Comparison of ENCODE assay signal across 8 cellular contexts in genomic region chr6:100664274-100665040, GRCh38.
DNase-seq lines count a peak whose midpoint lies in the region; ATAC-seq, FAIRE-seq and TF ChIP-seq lines count a peak whose summit lies in the region.

No MANE protein-coding gene starts in this region.

- H3K4me2 ChIP-seq in GM12878 (ENCODE audit: control insufficient read depth, insufficient read depth) (peak overlapping the region; percentile 35; the same call in 1 of the 2 replicates), HepG2 (ENCODE audit: low read depth, low read length) (no peak overlapping the region)

- H3K9me3 ChIP-seq in GM12878 (replicated peaks; ENCODE audit: control insufficient read depth, insufficient read depth, low read length) (no peaks in the 10 kb centered on the region), HepG2 (ENCODE audit: low read length) (no peaks in the 10 kb centered on the region)

- FAIRE-seq in A204.1 (lab: Jason Lieb, UNC) (peak; percentile 97), GM12878 (lab: Jason Lieb, UNC) (no peak), HepG2 (lab: Jason Lieb, UNC) (no peak)

- intact Hi-C loops in GM12878 (cut with micrococcal nuclease; ENCODE audit: unreplicated experiment) (loop anchor here (5.0 to 10.0 kb wide), 2 partner anchors 560 to 797 kb away; no protein-coding TSS in a partner anchor), HepG2 (cut with micrococcal nuclease; ENCODE audit: unreplicated experiment) (no loop called here)

- SMC1A ChIA-PET in GM12878 (lab: Charles Lee; ENCODE audit: uncharacterized antibody, unreplicated experiment), result interaction anchor here (0.7 to 2.9 kb wide), 29 partner anchors 8 to 563 kb away, joined by 3 to 21 read pairs (median 4); no protein-coding TSS in a partner anchor

- H3K36me3 ChIP-seq in GM12878 (ENCODE audit: control insufficient read depth in 2 of 2, insufficient read depth in 2 of 2, low read length in 1 of 2) (peaks cover 0 to 11% of the 10 kb centered on the region in 2 experiments; a peak in 3 of 4 replicates), HepG2 (replicated peaks in 1 of 2; ENCODE audit: control insufficient read depth in 1 of 2, insufficient read depth in 2 of 2, low read length in 2 of 2) (no peaks in the 10 kb centered on the region)

- peaks cover 11% of the 10 kb centered on the region for H3K4me1 ChIP-seq in GM12878 (ENCODE audit: control insufficient read depth, insufficient read depth, low read length)
- H3K4me1 ChIP-seq in HepG2 (ENCODE audit: insufficient read depth, low read length), result no peaks in the 10 kb centered on the region

- H4K20me1 ChIP-seq in GM12878 (ENCODE audit: control insufficient read depth, insufficient read depth) (no peaks in the 10 kb centered on the region), HepG2 (ENCODE audit: insufficient read depth, low read length) (no peaks in the 10 kb centered on the region)

- DNase-seq in GM12865 (ENCODE audit: low read depth), result peak; percentile 28
- DNase-seq in NCI-H146 treated with DMSO at 0.1 percent for 48 hours (lab: John Stamatoyannopoulos, UW; ENCODE audit: unreplicated experiment), result peak; percentile 18
- no peak for DNase-seq in GM12878 (ENCODE audit: low read depth, low spot score)
- no peak for DNase-seq in HepG2 (ENCODE audit: low spot score)
- DNase-seq in stimulated activated CD4-positive, alpha-beta T cell treated with anti-CD3 and anti-CD28 coated beads, Interleukin-12 subunit alpha, Interleukin-12 subunit beta, amount 100 ng/mL, for 4 hours, result no peak
- DNase-seq in activated CD4-positive, alpha-beta T cell treated with anti-CD3 and anti-CD28 coated beads for 1 hour, result no peak

- no peak for TF ChIP-seq POLR2A in GM12878 (IDR thresholded peaks at IDR 0.05; ENCODE audit: low read depth, low read length)
- TF ChIP-seq POLR2A in HepG2 (IDR thresholded peaks at IDR 0.05; ENCODE audit: insufficient read depth in 1 of 2, low read depth in 2 of 2, low read length in 2 of 2), result no peak

- H3K4me3 ChIP-seq in GM12865 (ENCODE audit: low read depth, low read length) (no peak overlapping the region), GM12878 (no peak overlapping the region), HepG2 (replicated peaks in 1 of 3; ENCODE audit: insufficient read depth in 1 of 3, low read depth in 2 of 3, low read length in 3 of 3) (no peak overlapping the region)

- H3K27me3 ChIP-seq in GM12878 (replicated peaks in 1 of 2; ENCODE audit: control insufficient read depth in 2 of 2, insufficient read depth in 2 of 2, low read length in 1 of 2) (no peaks in the 10 kb centered on the region), HepG2 (ENCODE audit: control insufficient read depth in 1 of 2, insufficient read depth in 2 of 2, low read length in 2 of 2) (no peaks in the 10 kb centered on the region)

- peak; percentile 46 for TF ChIP-seq CTCF in GM12865 (IDR thresholded peaks at IDR 0.05; ENCODE audit: insufficient read depth, low read depth, low read length, missing control alignments)
- TF ChIP-seq CTCF in GM12878 (IDR thresholded peaks at IDR 0.05 in 2 of 3, conservative IDR thresholded peaks at IDR 0.05 in 1 of 3; ENCODE audit: control insufficient read depth in 2 of 3, extremely low read depth in 1 of 3, insufficient read depth in 1 of 3, low read depth in 3 of 3, low read length in 3 of 3), result peak; percentile 48 to 62 (median 50); a peak in 5 of 6 replicates
- TF ChIP-seq CTCF in HepG2 (CRISPR knock-in tag; IDR thresholded peaks at IDR 0.05), result peak; percentile 32; the same call in 1 of the 2 replicates

- TF ChIP-seq EP300 in GM12878 (IDR thresholded peaks at IDR 0.05; ENCODE audit: borderline replicate concordance in 1 of 2, control insufficient read depth in 1 of 2, low read depth in 2 of 2, low read length in 2 of 2) (no peak), HepG2 (IDR thresholded peaks at IDR 0.05; ENCODE audit: low read depth in 2 of 2, low read length in 2 of 2) (no peak), HepG2 (CRISPR knock-in tag; IDR thresholded peaks at IDR 0.05; ENCODE audit: borderline replicate concordance) (no peak)

- ATAC-seq in HG02588 (IDR thresholded peaks at IDR 0.05; ENCODE audit: unreplicated experiment) (peak; percentile 28), GM12878 (peak; percentile 65), HepG2 (no peak)

- H3K79me2 ChIP-seq in GM12878 (ENCODE audit: control insufficient read depth, insufficient read depth, low read length), result no peaks in the 10 kb centered on the region
- no peaks in the 10 kb centered on the region for H3K79me2 ChIP-seq in HepG2 (ENCODE audit: insufficient read depth, low read length)

- H3K27ac ChIP-seq in GM12878 (ENCODE audit: control insufficient read depth, insufficient read depth), result peak overlapping the region; percentile 26; the same call in 1 of the 2 replicates
- H3K27ac ChIP-seq in HepG2 (ENCODE audit: extremely low read length, insufficient read depth, low read length), result no peak overlapping the region

- H3K9ac ChIP-seq in GM12878 (ENCODE audit: control insufficient read depth, insufficient read depth, low read length) (no peak overlapping the region), HepG2 (ENCODE audit: insufficient read depth, low read depth, low read length) (no peak overlapping the region)

- no TSS peak for BruUV-seq in GM12878 (replicated peaks; lab: Mats Ljungman, UMichigan)
- BruUV-seq in HepG2 (replicated peaks; lab: Mats Ljungman, UMichigan), result no TSS peak

- H2AFZ ChIP-seq in GM12878 (ENCODE audit: control insufficient read depth, low read depth, low read length) (no peak overlapping the region), HepG2 (ENCODE audit: low read length) (no peak overlapping the region)

- CTCF ChIA-PET in GM12878 (lab: Yijun Ruan, JAX), result interaction anchor here (0.6 to 3.4 kb wide), 43 partner anchors 9 to 1285 kb away, joined by 3 to 21 read pairs (median 5); partner anchors contain the start of gene ASCC3
- CTCF ChIA-PET in HepG2 (lab: Yijun Ruan, JAX; ENCODE audit: low intra/inter-chr PET ratio, low total read pairs), result no interaction called here

- in situ Hi-C loops in GM12878 (cut with MboI) (loop anchor here (10.0 kb wide), 1 partner anchor 550 kb away; no protein-coding TSS in a partner anchor), HepG2 (cut with HindIII; ENCODE audit: extremely low pct_ligation_motif_present, low pct_unique_long_range_greater_than_20kb) (loop anchor here (10.0 kb wide), 1 partner anchor 550 kb away; no protein-coding TSS in a partner anchor)

- peak; percentile 48 for TF ChIP-seq RAD21 in GM12878 (IDR thresholded peaks at IDR 0.05; ENCODE audit: insufficient read depth, low read depth, low read length)
- TF ChIP-seq RAD21 in HepG2 (CRISPR knock-in tag; IDR thresholded peaks at IDR 0.05), result no peak

- RAD21 ChIA-PET in GM12878 (lab: Charles Lee; ENCODE audit: unreplicated experiment), result interaction anchor here (0.6 to 2.6 kb wide), 13 partner anchors 13 to 662 kb away, joined by 3 to 15 read pairs (median 4); no protein-coding TSS in a partner anchor

- POLR2A ChIA-PET in GM12878 (lab: Charles Lee), result no interaction called here
- POLR2A ChIA-PET in HepG2 (lab: Yijun Ruan, JAX), result no interaction called here

TF ChIP-seq in GM12878, 131 proteins besides CTCF, POLR2A, EP300 and RAD21 (continues in another document):
- no peak for TF ChIP-seq KLF5 (IDR thresholded peaks at IDR 0.05; ENCODE audit: partially characterized antibody)
- TF ChIP-seq BCLAF1 (IDR thresholded peaks at IDR 0.05), result no peak
- TF ChIP-seq SMC3 (IDR thresholded peaks at IDR 0.05; ENCODE audit: borderline replicate concordance, low read length), result peak; percentile 44; the same call in 1 of the 2 replicates
- no peak for TF ChIP-seq BMI1 (IDR thresholded peaks at IDR 0.05; ENCODE audit: borderline replicate concordance)

TF ChIP-seq in HepG2, 621 proteins besides CTCF, POLR2A, EP300 and RAD21 (continues in another document):
- TF ChIP-seq ZBTB37 (CRISPR knock-in tag; IDR thresholded peaks at IDR 0.05), result no peak
- TF ChIP-seq SIN3A (IDR thresholded peaks at IDR 0.05; ENCODE audit: borderline replicate concordance, low read depth, low read length), result no peak
- no peak for TF ChIP-seq TCF7L2 (IDR thresholded peaks at IDR 0.05; ENCODE audit: low read depth, low read length)
- TF ChIP-seq ZXDC (CRISPR knock-in tag; IDR thresholded peaks at IDR 0.05), result no peak

Comparison
In these comparisons a context has a peak if more than half of its experiments do, and no peak if none do; other contexts are left out.
1. DNase-seq: peak in GM12865 (single experiment) and NCI-H146 treated with DMSO at 0.1 percent for 48 hours (single experiment); none in GM12878 (single experiment), HepG2 (single experiment), stimulated activated CD4-positive, alpha-beta T cell treated with anti-CD3 and anti-CD28 coated beads, Interleukin-12 subunit alpha, Interleukin-12 subunit beta, amount 100 ng/mL, for 4 hours (single experiment) and activated CD4-positive, alpha-beta T cell treated with anti-CD3 and anti-CD28 coated beads for 1 hour (single experiment).
2. Peak in every context shown above with its lines, with median percentiles within 50 percentile points of each other: CTCF ChIP-seq.